In genomic region chr16:24427840-24428239, GRCh38 we compare ENCODE assay signal across 28 cellular contexts.
"Had no signal": no experiment of that assay in that cellular context is flagged by ENCODE, and none has a peak within 500 bp of the region (broad histone marks: within the 10 kb centered on the region; RNA-seq: fewer than 3 reads in every experiment).

No MANE protein-coding gene starts in this region.

- H3K27ac Mint-ChIP-seq: natural killer cell; nephron; neural progenitor cell; progenitor cell of endocrine pancreas; stimulated activated memory B cell treated with anti-CD40 and anti-IgM and Interleukin-4, amounts not matched to agents 10 μg/mL and 1 μg/mL and 100 μg/mL, for 72 hours; stimulated activated naive CD8-positive, alpha-beta T cell treated with anti-CD3 and anti-CD28 coated beads, Interleukin-15, amount 100 ng/mL, for 72 hours; type B pancreatic cell had no signal

- ATAC-seq: natural killer cell; psoas muscle; right cardiac atrium; right lobe of liver; stimulated activated memory B cell treated with anti-CD40 and anti-IgM and Interleukin-4, amounts not matched to agents 10 μg/mL and 1 μg/mL and 100 μg/mL, for 72 hours; stimulated activated naive CD8-positive, alpha-beta T cell treated with anti-CD3 and anti-CD28 coated beads, Interleukin-15, amount 100 ng/mL, for 72 hours; stimulated activated naive CD8-positive, alpha-beta T cell treated with anti-CD3 and anti-CD28 coated beads, Interleukin-15, Interleukin-2, amounts not matched to agents 100 U/mL and 50 U/mL, for 24 hours; upper lobe of right lung had no signal

- H3K4me3 Mint-ChIP-seq: natural killer cell; nephron; neural progenitor cell; stimulated activated memory B cell treated with anti-CD40 and anti-IgM and Interleukin-4, amounts not matched to agents 10 μg/mL and 1 μg/mL and 100 μg/mL, for 72 hours; stimulated activated naive CD8-positive, alpha-beta T cell treated with anti-CD3 and anti-CD28 coated beads, Interleukin-15, amount 100 ng/mL, for 72 hours; type B pancreatic cell had no signal

- H3K4me3 ChIP-seq: neural progenitor cell, ovary, psoas muscle, right lobe of liver, sigmoid colon, suprapubic skin, testis, tibial artery, transverse colon, upper lobe of right lung, uterus had no signal

- H3K36me3 Mint-ChIP-seq: natural killer cell; neural progenitor cell; stimulated activated memory B cell treated with anti-CD40 and anti-IgM and Interleukin-4, amounts not matched to agents 10 μg/mL and 1 μg/mL and 100 μg/mL, for 72 hours; type B pancreatic cell had no signal

- H3K4me1 Mint-ChIP-seq: natural killer cell; nephron; stimulated activated memory B cell treated with anti-CD40 and anti-IgM and Interleukin-4, amounts not matched to agents 10 μg/mL and 1 μg/mL and 100 μg/mL, for 72 hours; stimulated activated naive CD8-positive, alpha-beta T cell treated with anti-CD3 and anti-CD28 coated beads, Interleukin-15, amount 100 ng/mL, for 72 hours had no signal

- H3K9me3 Mint-ChIP-seq: natural killer cell; nephron; stimulated activated memory B cell treated with anti-CD40 and anti-IgM and Interleukin-4, amounts not matched to agents 10 μg/mL and 1 μg/mL and 100 μg/mL, for 72 hours; stimulated activated naive CD8-positive, alpha-beta T cell treated with anti-CD3 and anti-CD28 coated beads, Interleukin-15, amount 100 ng/mL, for 72 hours; type B pancreatic cell had no signal

- H3K27me3 Mint-ChIP-seq: progenitor cell of endocrine pancreas, type B pancreatic cell had no signal

- DNase-seq: natural killer cell; occipital lobe; ovary; posterior cingulate gyrus; psoas muscle; right cardiac atrium; right lobe of liver; sigmoid colon; small intestine; stimulated activated CD4-positive, alpha-beta T cell treated with anti-CD3 and anti-CD28 coated beads, Interleukin-15, amount 100 ng/mL, for 24 hours; stimulated activated CD4-positive, alpha-beta T cell treated with anti-CD3 and anti-CD28 coated beads, Interleukin-2, amount 100 ng/mL, for 24 hours; stimulated activated CD4-positive, alpha-beta T cell treated with anti-CD3 and anti-CD28 coated beads, Interleukin-2, amount 100 ng/mL, for 48 hours; stimulated activated CD4-positive, alpha-beta T cell treated with anti-CD3 and anti-CD28 coated beads, Interleukin-4, amount 100 ng/mL, for 24 hours; stimulated activated naive CD4-positive, alpha-beta T cell; stimulated activated naive CD8-positive, alpha-beta T cell treated with anti-CD3 and anti-CD28 coated beads, Interleukin-15, amount 100 ng/mL, for 72 hours; stimulated activated naive CD8-positive, alpha-beta T cell treated with anti-CD3 and anti-CD28 coated beads, Interleukin-15, Interleukin-2, amounts not matched to agents 100 U/mL and 50 U/mL, for 24 hours; substantia nigra; testis; tibial artery; transverse colon; upper lobe of right lung; uterus had no signal
